ENCODE assay signal across 30 cellular contexts in the genomic region with DNA sequence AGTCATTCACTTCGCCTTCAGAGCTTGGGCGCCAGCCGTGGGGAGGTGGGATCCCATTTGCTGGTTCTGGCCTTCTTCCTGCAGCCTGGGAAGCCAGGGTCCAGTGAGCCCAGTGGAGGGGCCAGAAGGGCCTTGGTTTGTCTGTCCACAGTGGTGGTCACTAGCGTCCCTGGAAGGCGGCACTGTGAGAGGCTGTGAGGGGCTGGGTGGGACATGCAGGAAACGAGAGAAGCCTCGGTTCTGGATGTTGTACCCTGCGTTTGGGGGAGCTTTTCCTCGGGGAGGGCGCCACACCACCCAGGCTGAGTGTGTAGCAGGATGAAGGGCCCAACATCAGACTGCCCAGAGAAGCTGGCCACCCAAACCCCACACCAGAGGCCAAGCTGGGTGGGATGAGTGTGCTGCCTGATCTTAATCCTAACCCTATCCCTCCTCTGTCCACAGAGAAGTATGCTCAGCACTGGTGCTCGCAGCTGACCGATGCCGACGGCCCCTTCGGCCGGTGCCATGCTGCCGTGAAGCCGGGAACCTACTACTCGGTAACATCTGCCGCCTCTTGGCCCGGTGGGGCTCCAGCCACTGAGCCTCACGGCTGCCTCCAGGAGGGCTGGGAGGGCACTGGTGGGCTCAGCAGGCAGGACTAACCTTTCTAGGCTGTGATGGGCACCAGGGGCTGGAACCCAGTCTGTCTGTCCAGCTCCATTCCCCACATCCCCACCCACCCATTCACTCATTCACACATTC. TPM values are rescaled to one million over a fixed set of nuclear protein-coding genes. Genes with fewer than 3 reads are reported as not detected.
DNase-seq lines count a peak whose midpoint lies in the region; ATAC-seq, FAIRE-seq and TF ChIP-seq lines count a peak whose summit lies in the region.
"Had no signal": no experiment of that assay in that cellular context is flagged by ENCODE, and none has a peak within 500 bp of the region (broad histone marks: within the 10 kb centered on the region; RNA-seq: fewer than 3 reads in every experiment).

No MANE protein-coding gene starts in this region.

- no peak overlapping the region for H3K4me3 Mint-ChIP-seq in HFFc6
- H3K4me3 Mint-ChIP-seq: CD4-positive, alpha-beta memory T cell had no signal

- H3K9me3 ChIP-seq in right atrium auricular region (no peaks in the 10 kb centered on the region), Karpas-422 (ENCODE audit: low read length) (peaks cover 13% of the 10 kb centered on the region), kidney (ENCODE audit: control insufficient read depth in 1 of 2, low read length in 2 of 2) (no peaks in the 10 kb centered on the region)

- no peak overlapping the region for H3K27ac ChIP-seq in right atrium auricular region
- no peak overlapping the region for H3K27ac ChIP-seq in Karpas-422 (ENCODE audit: low read length)
- H3K27ac ChIP-seq in kidney (ENCODE audit: low read depth in 2 of 2, low read length in 2 of 2) = no peak overlapping the region
- H3K27ac ChIP-seq: KMS-11, RWPE1, SK-N-MC had no signal

- H3K27me3 ChIP-seq in right atrium auricular region = no peaks in the 10 kb centered on the region
- H3K27me3 ChIP-seq in Karpas-422 (ENCODE audit: low read length) = no peaks in the 10 kb centered on the region

- in situ Hi-C loops in GM13976 (cut with MboI; ENCODE audit: low sequenced_read_pairs, unreplicated experiment) = no loop called here

- H3K9me3 Mint-ChIP-seq in HFFc6 = peaks cover 26% of the 10 kb centered on the region
- H3K9me3 Mint-ChIP-seq: CD4-positive, alpha-beta memory T cell had no signal

- H3K4me3 ChIP-seq in right atrium auricular region (no peak overlapping the region), Karpas-422 (ENCODE audit: low read length) (no peak overlapping the region), kidney (ENCODE audit: low read length in 2 of 2) (no peak overlapping the region)
- H3K4me3 ChIP-seq: SK-N-MC had no signal

- TF ChIP-seq CTCF in right atrium auricular region (IDR thresholded peaks at IDR 0.05) = no peak
- TF ChIP-seq CTCF in kidney (IDR thresholded peaks at IDR 0.05; ENCODE audit: borderline replicate concordance, extremely low read depth, insufficient read depth) = no peak
- TF ChIP-seq CTCF in GM13976 (IDR thresholded peaks at IDR 0.05; ENCODE audit: borderline replicate concordance, control extremely low read depth, extremely low read depth, insufficient read depth, missing control alignments) = no peak
- no peak for TF ChIP-seq CTCF in HFFc6 (IDR thresholded peaks at IDR 0.05)

- H3K36me3 ChIP-seq in right atrium auricular region (no peaks in the 10 kb centered on the region), Karpas-422 (ENCODE audit: insufficient read depth, low read length) (no peaks in the 10 kb centered on the region), kidney (ENCODE audit: control insufficient read depth in 1 of 2, insufficient read depth in 2 of 2, low read length in 2 of 2) (no peaks in the 10 kb centered on the region)

- H3K9me2 ChIP-seq in Karpas-422 (replicated peaks; ENCODE audit: insufficient read depth, low read length) = no peaks in the 10 kb centered on the region

- peak; percentile 21 for DNase-seq in left ventricle myocardium superior
- DNase-seq in right atrium auricular region (ENCODE audit: low spot score) = no peak
- DNase-seq in Karpas-422 = peak; percentile 42
- peak; percentile 42 for DNase-seq in kidney
- DNase-seq in activated CD8-positive, alpha-beta memory T cell treated with anti-CD3 and anti-CD28 coated beads, Interleukin-2, amount 50 U/mL, for 4 hours = no peak
- no peak for DNase-seq in GM13976 (ENCODE audit: low spot score)
- DNase-seq in HFFc6 = no peak
- DNase-seq: C1 segment of cervical spinal cord; CD4-positive, alpha-beta memory T cell; COR-L47; DMS79; EL; GF-D8; IMR-90; NCI-H1048; NCI-H1417; NCI-H1694; NCI-H2029 treated with DMSO at 0.1 percent for 48 hours; NCI-H2227 treated with DMSO at 0.1 percent for 48 hours; NCI-H526 treated with DMSO at 0.1 percent for 48 hours; SIG-M5 had no signal

- H3K4me1 ChIP-seq in right atrium auricular region (no peaks in the 10 kb centered on the region), Karpas-422 (ENCODE audit: low read length) (no peaks in the 10 kb centered on the region), kidney (ENCODE audit: control insufficient read depth in 1 of 2, insufficient read depth in 1 of 2, low read depth in 1 of 2, low read length in 2 of 2) (no peaks in the 10 kb centered on the region)

- no peaks in the 10 kb centered on the region for H3K4me1 Mint-ChIP-seq in HFFc6 (ENCODE audit: low read depth)

- no peak for FAIRE-seq in kidney (lab: Jason Lieb, UNC)
- FAIRE-seq: GM12892, GM19239, H1 had no signal

- ATAC-seq in left ventricle myocardium superior = no peak
- ATAC-seq: HCT116 had no signal

- H2AFZ ChIP-seq in Karpas-422 (ENCODE audit: low read length) = no peak overlapping the region

- no peak overlapping the region for H3K9ac ChIP-seq in Karpas-422 (ENCODE audit: low read length)
- no peak overlapping the region for H3K9ac ChIP-seq in kidney (ENCODE audit: low read length in 2 of 2)
- H3K9ac ChIP-seq: KMS-11 had no signal

- H3K36me3 Mint-ChIP-seq in HFFc6 (ENCODE audit: low read depth) = peaks cover 8% of the 10 kb centered on the region; the same call in 1 of the 2 replicates
- H3K36me3 Mint-ChIP-seq: CD4-positive, alpha-beta memory T cell had no signal

- peaks cover 6% of the 10 kb centered on the region; the same call in 1 of the 2 replicates for H3K27me3 Mint-ChIP-seq in HFFc6 (ENCODE audit: insufficient read depth)

- H4K20me1 ChIP-seq in Karpas-422 (ENCODE audit: insufficient read depth, low read depth, low read length) = no peaks in the 10 kb centered on the region

- intact Hi-C loops in left ventricle myocardium superior (cut with micrococcal nuclease) (no loop called here), kidney (cut with DNase I) (no loop called here)

- H3K27ac Mint-ChIP-seq in HFFc6 = no peak overlapping the region
- H3K27ac Mint-ChIP-seq: CD4-positive, alpha-beta memory T cell had no signal

- no peak overlapping the region for H3K4me2 ChIP-seq in Karpas-422 (ENCODE audit: low read depth, low read length, poor library complexity, severe bottlenecking)
- H3K4me2 ChIP-seq: KMS-11 had no signal

- no peaks in the 10 kb centered on the region for H3K79me2 ChIP-seq in Karpas-422 (ENCODE audit: low read length)

RNA-seq across cellular contexts. Expression of gene MUC5AC, which starts 14.4 kb away (rescaled TPM):
- total RNA-seq in left ventricle myocardium superior = not detected
- total RNA-seq in right atrium auricular region = not detected
- not detected in 2 replicates for total RNA-seq in Karpas-422 (2014; rRNA removed; shearing (Covaris generic); ENCODE audit: low replicate concordance)
- 0.03 TPM for total RNA-seq in kidney
- not detected for polyA plus RNA-seq in kidney (ENCODE audit: insufficient read depth, low read depth, low replicate concordance)
- total RNA-seq in HFFc6 (2021; fragmentation: NEBNext Ultra II Directional; extraction: Animal tissue kit (Norgen Biotek cat#: 25700)) = not detected
- total RNA-seq: A673; CD4-positive, alpha-beta memory T cell; H1; IMR-90; NCI-H460 had no signal
- polyA plus RNA-seq: CD4-positive, alpha-beta memory T cell; H1 had no signal

RNA-seq across cellular contexts. Expression of gene MUC5B, which starts 50.7 kb away (rescaled TPM):
- total RNA-seq in left ventricle myocardium superior (not detected), right atrium auricular region (not detected), kidney (0.38 TPM)
- under 0.01 and 0.04 TPM in 2 replicates for total RNA-seq in Karpas-422 (2014; rRNA removed; shearing (Covaris generic); ENCODE audit: low replicate concordance)
- not detected for polyA plus RNA-seq in kidney (ENCODE audit: insufficient read depth, low read depth, low replicate concordance)
- total RNA-seq in HFFc6 (2021; fragmentation: NEBNext Ultra II Directional; extraction: Animal tissue kit (Norgen Biotek cat#: 25700)) = not detected
- total RNA-seq: A673; CD4-positive, alpha-beta memory T cell; IMR-90 had no signal
- polyA plus RNA-seq: CD4-positive, alpha-beta memory T cell; IMR-90 had no signal

Comparison
In these comparisons a context has a peak if more than half of its experiments do, and no peak if none do; other contexts are left out.
1. DNase-seq: peak in left ventricle myocardium superior (single experiment), Karpas-422 (single experiment) and kidney (single experiment); none in right atrium auricular region (single experiment), activated CD8-positive, alpha-beta memory T cell treated with anti-CD3 and anti-CD28 coated beads, Interleukin-2, amount 50 U/mL, for 4 hours (single experiment), GM13976 (single experiment) and HFFc6 (single experiment).